Comparison of ENCODE assay signal across 1 cellular context in genomic region chr19:51754106-51754505, GRCh38.
TF ChIP-seq lines count a peak whose summit lies in the region.

No MANE protein-coding gene starts in this region.

TF ChIP-seq in HepG2, 621 proteins besides CTCF, POLR2A, EP300 and RAD21:
- TF ChIP-seq ATRX (CRISPR knock-in tag; IDR thresholded peaks at IDR 0.05; ENCODE audit: borderline replicate concordance) (no peak), TRAFD1 (CRISPR knock-in tag; IDR thresholded peaks at IDR 0.05; ENCODE audit: borderline replicate concordance) (no peak), HNF4A (CRISPR knock-in tag; IDR thresholded peaks at IDR 0.05) (no peak), MED13 (CRISPR knock-in tag; IDR thresholded peaks at IDR 0.05) (no peak), ZSCAN25 (CRISPR knock-in tag; IDR thresholded peaks at IDR 0.05) (no peak), ZNF503 (CRISPR knock-in tag; IDR thresholded peaks at IDR 0.05) (no peak), ARID2 (CRISPR knock-in tag; IDR thresholded peaks at IDR 0.05; ENCODE audit: borderline replicate concordance) (no peak), BRF2 (CRISPR knock-in tag; IDR thresholded peaks at IDR 0.05) (no peak), JDP2 (CRISPR knock-in tag; IDR thresholded peaks at IDR 0.05; ENCODE audit: borderline replicate concordance) (no peak)
